15 cellular contexts compared by ENCODE assay signal in the genomic region with DNA sequence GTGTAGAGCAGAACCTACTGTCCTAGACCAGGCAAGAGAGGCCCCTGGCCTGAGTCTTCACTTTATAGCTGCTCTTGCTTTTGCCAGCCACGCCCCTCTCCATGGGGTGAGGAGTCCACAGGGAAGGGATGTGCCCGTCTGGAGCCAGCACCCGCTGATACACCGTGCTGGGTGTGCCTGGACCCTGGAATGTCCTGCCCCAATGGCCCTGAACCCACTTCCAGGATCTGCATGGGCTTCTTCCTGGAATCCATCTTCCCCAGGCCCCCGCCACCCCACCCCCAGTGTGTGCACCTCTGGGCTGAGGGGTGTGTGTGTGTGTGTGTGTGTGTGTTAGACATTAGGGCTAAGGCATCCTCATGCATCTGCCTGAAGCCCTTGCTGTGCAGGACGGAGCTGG. TPM values are rescaled to one million over a fixed set of nuclear protein-coding genes. Genes with fewer than 3 reads are reported as not detected.
DNase-seq lines count a peak whose midpoint lies in the region; ATAC-seq and TF ChIP-seq lines count a peak whose summit lies in the region.
"Had no signal": no experiment of that assay in that cellular context is flagged by ENCODE, and none has a peak within 500 bp of the region (broad histone marks: within the 10 kb centered on the region; RNA-seq: fewer than 3 reads in every experiment).

No MANE protein-coding gene starts in this region.

- H2AFZ ChIP-seq in neural progenitor cell (replicated peaks) (no peak overlapping the region), PC-9 (no peak overlapping the region)
- H2AFZ ChIP-seq: GM23248 had no signal

- no peak overlapping the region for H3K4me3 Mint-ChIP-seq in neural progenitor cell
- H3K4me3 Mint-ChIP-seq: B cell; CD4-positive, alpha-beta memory T cell had no signal

- H3K9ac ChIP-seq in colonic mucosa (ENCODE audit: low read depth in 2 of 2, low read length in 2 of 2) (no peak overlapping the region), neural progenitor cell (no peak overlapping the region)
- H3K9ac ChIP-seq: GM23248 had no signal

- H3K4me1 ChIP-seq in HEK293 (ENCODE audit: control insufficient read depth, insufficient read depth, low read length) (no peaks in the 10 kb centered on the region), colonic mucosa (no peaks in the 10 kb centered on the region), neural progenitor cell (no peaks in the 10 kb centered on the region), transverse colon (peaks cover 0 to 4% (median 0%) of the 10 kb centered on the region in 4 donors), PC-9 (replicated peaks; ENCODE audit: insufficient read depth) (no peaks in the 10 kb centered on the region)

- H3K9me3 ChIP-seq in HEK293 (ENCODE audit: control insufficient read depth, insufficient read depth, low read depth, low read length) = no peaks in the 10 kb centered on the region
- H3K9me3 ChIP-seq in colonic mucosa = no peaks in the 10 kb centered on the region
- H3K9me3 ChIP-seq in neural progenitor cell (ENCODE audit: low read depth) = no peaks in the 10 kb centered on the region
- H3K9me3 ChIP-seq in transverse colon = no peaks in the 10 kb centered on the region
- no peaks in the 10 kb centered on the region for H3K9me3 ChIP-seq in PC-9 (ENCODE audit: insufficient read depth, low read depth)

- no TSS peak for BruUV-seq in PC-9 (replicated peaks; lab: Mats Ljungman, UMichigan)

- TF ChIP-seq CTCF in HEK293 (tag by site-specific recombination; IDR thresholded peaks at IDR 0.05) (no peak), colonic mucosa (IDR thresholded peaks at IDR 0.05) (no peak), neural progenitor cell (IDR thresholded peaks at IDR 0.05) (no peak), transverse colon (IDR thresholded peaks at IDR 0.05) (no peak), PC-9 (conservative IDR thresholded peaks at IDR 0.05) (no peak)

- intact Hi-C loops in colonic mucosa (cut with DNase I) = no loop called here
- intact Hi-C loops in transverse colon (cut with DNase I; ENCODE audit: low total_unique reads) = no loop called here
- intact Hi-C loops in PC-9 (cut with micrococcal nuclease; ENCODE audit: unreplicated experiment) = no loop called here

- peak overlapping the region; percentile 25 for H3K27ac Mint-ChIP-seq in neural progenitor cell
- H3K27ac Mint-ChIP-seq: B cell had no signal

- H4K20me1 ChIP-seq in neural progenitor cell (ENCODE audit: low read depth) (no peaks in the 10 kb centered on the region), PC-9 (ENCODE audit: insufficient read depth) (no peaks in the 10 kb centered on the region)

- no peaks in the 10 kb centered on the region for H3K36me3 ChIP-seq in HEK293 (ENCODE audit: control insufficient read depth in 2 of 2, insufficient read depth in 1 of 2, low read length in 2 of 2)
- no peaks in the 10 kb centered on the region for H3K36me3 ChIP-seq in colonic mucosa
- no peaks in the 10 kb centered on the region for H3K36me3 ChIP-seq in neural progenitor cell
- H3K36me3 ChIP-seq in transverse colon = no peaks in the 10 kb centered on the region
- no peaks in the 10 kb centered on the region for H3K36me3 ChIP-seq in PC-9 (ENCODE audit: low read depth)

- H3K27me3 ChIP-seq in colonic mucosa (no peaks in the 10 kb centered on the region), neural progenitor cell (no peaks in the 10 kb centered on the region), transverse colon (peaks cover 3% of the 10 kb centered on the region), PC-9 (ENCODE audit: insufficient read depth, low read depth) (no peaks in the 10 kb centered on the region)

- H3K4me2 ChIP-seq in neural progenitor cell = no peak overlapping the region
- no peak overlapping the region for H3K4me2 ChIP-seq in PC-9

- ATAC-seq in HG02840 (IDR thresholded peaks at IDR 0.05; ENCODE audit: low FRiP score, unreplicated experiment) (no peak), HG03521 (IDR thresholded peaks at IDR 0.05; ENCODE audit: unreplicated experiment) (no peak)
- ATAC-seq: GM12878, HCT116 had no signal

- H3K9me3 Mint-ChIP-seq in neural progenitor cell = peaks cover 2% of the 10 kb centered on the region

- no peaks in the 10 kb centered on the region for H3K9me2 ChIP-seq in PC-9 (ENCODE audit: insufficient read depth)

- no peak for TF ChIP-seq POLR2A in transverse colon (IDR thresholded peaks at IDR 0.05)

- in situ Hi-C loops in transverse colon (cut with MboI; ENCODE audit: low pct_ligation_motif_present in 1 of 4, low pct_unique_long_range_greater_than_20kb in 1 of 4, low sequenced_read_pairs in 3 of 4) = no loop called here

- CTCF ChIA-PET in HEK293 (lab: Yijun Ruan, JAX) = interaction anchor here (0.6 to 1.3 kb wide), 4 partner anchors 10 to 123 kb away, joined by 3 to 4 read pairs (median 3); no protein-coding TSS in a partner anchor
- CTCF ChIA-PET in PC-9 (lab: Charles Lee) = no interaction called here

- POLR2A ChIA-PET in HEK293 (lab: Yijun Ruan, JAX) = no interaction called here
- POLR2A ChIA-PET in PC-9 (lab: Charles Lee; ENCODE audit: unreplicated experiment) = no interaction called here

- no peak for TF ChIP-seq EP300 in transverse colon (IDR thresholded peaks at IDR 0.05; ENCODE audit: low read depth)

- H3K4me3 ChIP-seq in HEK293 (ENCODE audit: low read depth, low read length) = no peak overlapping the region
- H3K4me3 ChIP-seq in colonic mucosa = no peak overlapping the region
- H3K4me3 ChIP-seq in neural progenitor cell = no peak overlapping the region
- H3K4me3 ChIP-seq in transverse colon = no peak overlapping the region
- no peak overlapping the region for H3K4me3 ChIP-seq in PC-9
- H3K4me3 ChIP-seq: GM12878, GM23248 had no signal

- H3K79me2 ChIP-seq in neural progenitor cell (ENCODE audit: low read depth) (no peaks in the 10 kb centered on the region), PC-9 (ENCODE audit: low read depth) (no peaks in the 10 kb centered on the region)

- H3K36me3 Mint-ChIP-seq in neural progenitor cell = no peaks in the 10 kb centered on the region

- H3K27me3 Mint-ChIP-seq in neural progenitor cell (ENCODE audit: insufficient read depth, low read depth) = peaks cover 11% of the 10 kb centered on the region

- peak; percentile 20 for DNase-seq in colonic mucosa
- no peak for DNase-seq in neural progenitor cell (ENCODE audit: low spot score)
- peak; percentile 46 for DNase-seq in transverse colon
- no peak for DNase-seq in PC-9
- DNase-seq: C1 segment of cervical spinal cord; CD4-positive, alpha-beta memory T cell; DMS79; GM23248 had no signal

- H3F3A ChIP-seq in neural progenitor cell (ENCODE audit: low read depth) (no peaks in the 10 kb centered on the region), PC-9 (ENCODE audit: insufficient read depth, low read depth) (no peaks in the 10 kb centered on the region)

- H3K27ac ChIP-seq in HEK293 (ENCODE audit: extremely low read depth, low read depth, low read length) = no peak overlapping the region
- H3K27ac ChIP-seq in colonic mucosa = no peak overlapping the region
- H3K27ac ChIP-seq in neural progenitor cell = no peak overlapping the region
- H3K27ac ChIP-seq in transverse colon = no peak overlapping the region
- no peak overlapping the region for H3K27ac ChIP-seq in PC-9
- H3K27ac ChIP-seq: GM23248 had no signal

- WGBS in transverse colon (ENCODE audit: low coverage in 1 of 2), 2 donors = 76% methylated on average over 6 of the region's 6 CpGs; no CpG with 5 or more reads in 1 of the 2 donors

- H3K4me1 Mint-ChIP-seq in neural progenitor cell = peaks cover 15% of the 10 kb centered on the region
- H3K4me1 Mint-ChIP-seq: B cell; CD4-positive, alpha-beta memory T cell had no signal

TF ChIP-seq in HEK293, 187 proteins besides CTCF, POLR2A, EP300 and RAD21:
- 0 out of 2 replicates have a peak, but pooled peaks have one; percentile 37 for TF ChIP-seq KLF1 (tag by site-specific recombination; IDR thresholded peaks at IDR 0.05)
- TF ChIP-seq, protein P1, sequence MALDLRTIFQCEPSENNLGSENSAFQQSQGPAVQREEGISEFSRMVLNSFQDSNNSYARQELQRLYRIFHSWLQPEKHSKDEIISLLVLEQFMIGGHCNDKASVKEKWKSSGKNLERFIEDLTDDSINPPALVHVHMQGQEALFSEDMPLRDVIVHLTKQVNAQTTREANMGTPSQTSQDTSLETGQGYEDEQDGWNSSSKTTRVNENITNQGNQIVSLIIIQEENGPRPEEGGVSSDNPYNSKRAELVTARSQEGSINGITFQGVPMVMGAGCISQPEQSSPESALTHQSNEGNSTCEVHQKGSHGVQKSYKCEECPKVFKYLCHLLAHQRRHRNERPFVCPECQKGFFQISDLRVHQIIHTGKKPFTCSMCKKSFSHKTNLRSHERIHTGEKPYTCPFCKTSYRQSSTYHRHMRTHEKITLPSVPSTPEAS (tag by site-specific recombination; IDR thresholded peaks at IDR 0.05) = peak; percentile 82
- TF ChIP-seq ZNF433 (tag by site-specific recombination; IDR thresholded peaks at IDR 0.05; ENCODE audit: low read depth) = no peak

RNA-seq across cellular contexts. Expression of gene MEOX1, which starts 44.9 kb away (rescaled TPM):
- total RNA-seq in colonic mucosa (1 to 10 TPM in 1 of 2 donors, under 1 TPM in 1; 0.64 to 4.1 TPM), neural progenitor cell (ENCODE audit: low replicate concordance) (0.59 TPM in 1 of 2 replicates, not detected in the other), transverse colon (1 to 10 TPM in 1 of 4 donors, under 1 TPM in 2, not detected in 1; 0.32 to 4.5 (median 0.96) TPM), PC-9 (2021) (0.25 and 0.72 TPM in 2 replicates)
- total RNA-seq: A172, B cell, GM23248 had no signal

Comparison
In these comparisons a context has a peak if more than half of its experiments do, and no peak if none do; other contexts are left out.
1. DNase-seq: peak in colonic mucosa (single experiment) and transverse colon (single experiment); none in neural progenitor cell (single experiment) and PC-9 (0 of 2).